Comparison of ENCODE assay signal across 8 cellular contexts in the genomic region with DNA sequence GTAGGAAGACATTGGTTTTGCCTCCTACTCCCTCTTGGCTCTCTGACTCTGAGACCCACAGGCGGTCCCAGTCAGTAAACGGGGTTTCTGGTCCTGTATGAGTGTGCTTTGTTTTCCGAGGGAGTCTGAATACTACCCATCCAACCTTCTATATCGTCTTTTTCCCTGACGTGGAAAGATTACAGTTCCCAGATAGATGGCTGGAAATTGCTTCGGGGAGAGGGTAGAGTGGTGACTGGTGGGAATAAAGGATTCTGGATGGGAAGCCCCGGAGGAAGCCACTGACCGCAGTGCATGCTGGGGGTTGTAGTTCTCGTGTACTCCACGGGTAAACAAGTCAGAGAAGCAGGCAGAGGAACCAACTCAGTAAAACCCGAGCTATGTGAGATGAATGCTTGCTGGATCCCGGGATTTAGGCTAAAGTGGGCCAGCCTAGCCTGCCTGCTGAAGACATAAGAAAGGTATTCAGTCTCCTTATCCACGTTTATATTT.
DNase-seq lines count a peak whose midpoint lies in the region; TF ChIP-seq lines count a peak whose summit lies in the region.

No MANE protein-coding gene starts in this region.

- no peak overlapping the region for H2BK12ac ChIP-seq in H9 (ENCODE audit: insufficient read length, low read depth, low read length)

- H2BK5ac ChIP-seq in H9 (ENCODE audit: insufficient read length, low read length) = no peak overlapping the region

- H3K27ac ChIP-seq in DOHH2 (ENCODE audit: low read depth, low read length) (no peak overlapping the region), H9 (ENCODE audit: insufficient read length, low read depth, low read length) (no peak overlapping the region), VCaP (peak overlapping the region; percentile 43; the same call in 1 of the 2 replicates), smooth muscle cell (ENCODE audit: low read depth) (peak overlapping the region; percentile 25)

- H3K9me3 Mint-ChIP-seq in H9 = no peaks in the 10 kb centered on the region

- H3K27ac Mint-ChIP-seq in H9 = peak overlapping the region in 1 of 3 experiments; percentile 77; a peak in 1 of 7 replicates

- no peak overlapping the region for H4K5ac ChIP-seq in H9 (ENCODE audit: insufficient read length, low read depth, low read length)

- H3K79me2 ChIP-seq in DOHH2 (ENCODE audit: control insufficient read depth, low read length) (no peaks in the 10 kb centered on the region), H9 (ENCODE audit: insufficient read depth, low read length) (no peaks in the 10 kb centered on the region), smooth muscle cell (ENCODE audit: low read depth) (no peaks in the 10 kb centered on the region)

- no peaks in the 10 kb centered on the region for H3K9me3 ChIP-seq in DOHH2 (ENCODE audit: control insufficient read depth, insufficient read depth, low read length)
- H3K9me3 ChIP-seq in H9 (ENCODE audit: control insufficient read depth, low read depth, low read length) = no peaks in the 10 kb centered on the region
- H3K9me3 ChIP-seq in smooth muscle cell (replicated peaks; ENCODE audit: low read depth) = no peaks in the 10 kb centered on the region

- H3K4me2 ChIP-seq in DOHH2 (ENCODE audit: low read length) (peak overlapping the region; percentile 67), H9 (ENCODE audit: insufficient read depth, insufficient read length, low read length) (peak overlapping the region; percentile 65), smooth muscle cell (peak overlapping the region; percentile 80)

- H3K4me1 ChIP-seq in DOHH2 (ENCODE audit: control insufficient read depth, low read length) = 0 out of 2 replicates have a peak, but pooled peaks cover 5% of the 10 kb centered on the region
- 0 out of 2 replicates have a peak, but pooled peaks cover 2% of the 10 kb centered on the region for H3K4me1 ChIP-seq in H9 (ENCODE audit: insufficient read depth, low read length)
- H3K4me1 ChIP-seq in smooth muscle cell (ENCODE audit: low read depth) = peaks cover 4% of the 10 kb centered on the region

- peaks cover 10 to 11% of the 10 kb centered on the region in 2 experiments for H3K4me1 Mint-ChIP-seq in H9

- no peak overlapping the region for H3K14ac ChIP-seq in H9 (ENCODE audit: insufficient read depth, low read length)

- peaks cover 4% of the 10 kb centered on the region for H3K23me2 ChIP-seq in H9 (ENCODE audit: insufficient read length, low read depth, low read length, poor library complexity, severe bottlenecking)

- H3K79me1 ChIP-seq in H9 (ENCODE audit: insufficient read depth, low read depth, low read length, poor library complexity, severe bottlenecking) = no peaks in the 10 kb centered on the region

- H3K27me3 ChIP-seq in DOHH2 (ENCODE audit: control insufficient read depth, low read length) (peaks cover 2% of the 10 kb centered on the region; the same call in 1 of the 2 replicates), H9 (ENCODE audit: insufficient read depth, low read length) (no peaks in the 10 kb centered on the region), smooth muscle cell (ENCODE audit: low read depth) (no peaks in the 10 kb centered on the region)

- H3K23ac ChIP-seq in H9 (ENCODE audit: insufficient read length, low read depth, low read length) = no peak overlapping the region

- H2AK5ac ChIP-seq in H9 (ENCODE audit: insufficient read length, low read length) = no peak overlapping the region

- TF ChIP-seq CTCF in DOHH2 (IDR thresholded peaks at IDR 0.05; ENCODE audit: low read depth, low read length, poor library complexity, severe bottlenecking) = no peak
- no peak for TF ChIP-seq CTCF in H9 (conservative IDR thresholded peaks at IDR 0.05)
- TF ChIP-seq CTCF in VCaP (conservative IDR thresholded peaks at IDR 0.05) = no peak
- no peak for TF ChIP-seq CTCF in smooth muscle cell (IDR thresholded peaks at IDR 0.05; ENCODE audit: borderline replicate concordance, insufficient read depth, poor library complexity, severe bottlenecking)

- H3K4me3 Mint-ChIP-seq in H9 = peak overlapping the region; percentile 60 to 71

- H4K20me1 ChIP-seq in DOHH2 (ENCODE audit: control insufficient read depth, insufficient read depth, low read depth, low read length) (no peaks in the 10 kb centered on the region), H9 (ENCODE audit: control insufficient read depth, insufficient read depth, insufficient read length) (no peaks in the 10 kb centered on the region), smooth muscle cell (ENCODE audit: low read depth) (no peaks in the 10 kb centered on the region)

- H3K9ac ChIP-seq in H9 (ENCODE audit: extremely low read depth, insufficient read length, low read length) = no peak overlapping the region
- H3K9ac ChIP-seq in smooth muscle cell (ENCODE audit: low read depth) = peak overlapping the region; percentile 15

- H4K91ac ChIP-seq in H9 (ENCODE audit: insufficient read length, low read depth, low read length) = no peak overlapping the region

- peak overlapping the region; percentile 9 for H3K18ac ChIP-seq in H9 (ENCODE audit: insufficient read length, low read depth, low read length)

- DNase-seq in H9 = peak; percentile 87
- DNase-seq in NCI-H2029 treated with DMSO at 0.1 percent for 48 hours (lab: John Stamatoyannopoulos, UW) = peak; percentile 36
- peak; percentile 93 for DNase-seq in cerebellar cortex (ENCODE audit: low spot score)
- DNase-seq in islet precursor cell = peak; percentile 90
- peak; percentile 18 for DNase-seq in smooth muscle cell (lab: John Stamatoyannopoulos, UW; ENCODE audit: unreplicated experiment)
- DNase-seq in T1000 (lab: John Stamatoyannopoulos, UW) = no peak

- no CpG with 5 or more reads among the region's 13 CpGs for WGBS in H9 (ENCODE audit: extremely low coverage, insufficient read length, low lambda C conversion rate)
- 14% methylated on average over 13 of the region's 13 CpGs for WGBS in smooth muscle cell (ENCODE audit: low lambda C conversion rate)

- H3T11ph ChIP-seq in H9 (ENCODE audit: low read length) = no peak overlapping the region

- peaks cover 17% of the 10 kb centered on the region for H3K27me3 Mint-ChIP-seq in H9 (ENCODE audit: low read depth)

- H2BK15ac ChIP-seq in H9 (ENCODE audit: low read depth, low read length) = no peak overlapping the region

- H4K8ac ChIP-seq in H9 (replicated peaks; ENCODE audit: insufficient read length, low read depth, low read length) = no peak overlapping the region

- H3K36me3 ChIP-seq in DOHH2 (ENCODE audit: control insufficient read depth, low read length) = no peaks in the 10 kb centered on the region
- no peaks in the 10 kb centered on the region for H3K36me3 ChIP-seq in smooth muscle cell (ENCODE audit: low read depth)

- H3K56ac ChIP-seq in H9 (ENCODE audit: insufficient read length, low read depth, low read length) = no peak overlapping the region

- no peaks in the 10 kb centered on the region for H3K36me3 Mint-ChIP-seq in H9 (ENCODE audit: insufficient read depth in 1 of 3, low read depth in 3 of 3)

- H3F3A ChIP-seq in DOHH2 (ENCODE audit: control insufficient read depth, insufficient read depth) (no peaks in the 10 kb centered on the region), smooth muscle cell (ENCODE audit: low read depth) (no peaks in the 10 kb centered on the region)

- H3K4ac ChIP-seq in H9 (ENCODE audit: low read depth, low read length) = no peak overlapping the region

- H3K4me3 ChIP-seq in DOHH2 (ENCODE audit: low read length) = peak overlapping the region; percentile 74
- H3K4me3 ChIP-seq in smooth muscle cell = peak overlapping the region; percentile 38

- H2AFZ ChIP-seq in H9 (ENCODE audit: low read length) (peak overlapping the region; percentile 98), smooth muscle cell (ENCODE audit: low read depth) (peak overlapping the region; percentile 78)

- H2BK120ac ChIP-seq in H9 (ENCODE audit: low read depth, low read length, poor library complexity, severe bottlenecking) = no peak overlapping the region

- no peak overlapping the region for H2BK20ac ChIP-seq in H9 (ENCODE audit: low read depth, low read length, poor library complexity, severe bottlenecking)

- H3K9me2 ChIP-seq in DOHH2 (replicated peaks; ENCODE audit: control insufficient read depth, low read length) = no peaks in the 10 kb centered on the region

Comparison
In these comparisons a context has a peak if more than half of its experiments do, and no peak if none do; other contexts are left out.
1. H3K27ac ChIP-seq: peak in VCaP (single experiment) and smooth muscle cell (single experiment); none in DOHH2 (single experiment) and H9 (single experiment).
2. Peak in every context shown above with its lines, with median percentiles within 50 percentile points of each other: H3K4me2 ChIP-seq.